ENCODE assay signal across 8 cellular contexts in the genomic region with DNA sequence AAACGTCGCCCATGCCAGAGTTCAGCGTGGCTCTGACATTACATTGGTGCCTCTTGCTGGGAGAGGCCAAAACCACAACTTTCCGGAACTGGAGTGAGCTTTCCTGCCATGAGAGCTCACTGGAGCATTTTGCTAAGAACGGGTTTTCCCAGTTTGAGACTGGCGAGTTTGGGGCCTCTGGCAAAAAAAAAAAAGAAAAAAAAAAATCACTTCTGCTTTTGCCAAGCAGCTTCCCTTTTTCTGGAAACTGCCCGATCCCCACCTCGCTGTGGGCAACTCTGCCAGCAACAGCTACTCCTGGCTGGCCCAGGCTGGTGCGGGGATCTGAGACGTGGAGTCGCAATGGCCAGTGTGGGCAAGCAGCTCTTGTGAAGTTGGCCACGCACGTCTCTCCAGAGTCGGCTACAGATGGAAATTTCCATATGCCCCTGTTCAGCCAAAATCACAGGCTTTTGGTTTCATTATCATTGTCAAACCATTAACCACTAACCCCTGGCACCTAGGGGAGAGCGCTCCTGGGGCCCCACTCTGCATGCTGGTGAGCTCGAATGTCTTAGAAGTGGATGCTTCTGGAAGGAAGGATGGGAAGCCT. TPM values are rescaled to one million over a fixed set of nuclear protein-coding genes. Genes with fewer than 3 reads are reported as not detected.
DNase-seq lines count a peak whose midpoint lies in the region; ATAC-seq and TF ChIP-seq lines count a peak whose summit lies in the region.

No MANE protein-coding gene starts in this region.

- H3K4me3 ChIP-seq in CD4-positive, alpha-beta memory T cell (ENCODE audit: low read length in 2 of 2), result peak overlapping the region in 1 of 2 donors; percentile 4
- H3K4me3 ChIP-seq in right atrium auricular region (peak overlapping the region in 1 of 2 donors; percentile 22), subcutaneous abdominal adipose tissue (ENCODE audit: low read depth in 1 of 5, low read length in 5 of 5) (peak overlapping the region; percentile 34 to 58 (median 44)), WERI-Rb-1 (ENCODE audit: low read depth, low read length) (no peak overlapping the region)

- intact Hi-C loops in CD4-positive, alpha-beta memory T cell (cut with micrococcal nuclease), result no loop called here
- intact Hi-C loops in activated CD8-positive, alpha-beta T cell treated with anti-CD3 and anti-CD28 coated beads for 36 hours (cut with micrococcal nuclease), result no loop called here

- peak overlapping the region; percentile 69 to 79 (median 76) for H3K4me3 Mint-ChIP-seq in CD4-positive, alpha-beta memory T cell
- peak overlapping the region; percentile 60 for H3K4me3 Mint-ChIP-seq in activated CD8-positive, alpha-beta T cell treated with anti-CD3 and anti-CD28 coated beads for 36 hours

- H3K36me3 ChIP-seq in CD4-positive, alpha-beta memory T cell (ENCODE audit: insufficient read depth, low read length), result no peaks in the 10 kb centered on the region
- H3K36me3 ChIP-seq in right atrium auricular region (no peaks in the 10 kb centered on the region), subcutaneous abdominal adipose tissue (ENCODE audit: control insufficient read depth in 5 of 5, insufficient read depth in 5 of 5, low read length in 5 of 5) (peaks cover 0 to 10% (median 2%) of the 10 kb centered on the region in 5 donors), WERI-Rb-1 (no peaks in the 10 kb centered on the region)

- CTCF ChIA-PET in CD4-positive, alpha-beta memory T cell (lab: Charles Lee; ENCODE audit: partially characterized antibody), result interaction anchor here (0.9 to 2.1 kb wide), 2 partner anchors 12 to 69 kb away, joined by 4 to 5 read pairs; no protein-coding TSS in a partner anchor
- CTCF ChIA-PET in activated CD8-positive, alpha-beta T cell treated with anti-CD3 and anti-CD28 coated beads for 36 hours (lab: Charles Lee), result interaction anchor here (1.0 to 4.3 kb wide), 6 partner anchors 8 to 94 kb away, joined by 3 to 20 read pairs (median 4); a partner anchor contains a TSS

- peaks cover 18 to 45% (median 27%) of the 10 kb centered on the region in 4 donors for H3K4me1 Mint-ChIP-seq in CD4-positive, alpha-beta memory T cell
- H3K4me1 Mint-ChIP-seq in activated CD8-positive, alpha-beta T cell treated with anti-CD3 and anti-CD28 coated beads for 36 hours (ENCODE audit: low read depth), result peaks cover 27% of the 10 kb centered on the region

- H3K27me3 Mint-ChIP-seq in CD4-positive, alpha-beta memory T cell, result no peaks in the 10 kb centered on the region
- H3K27me3 Mint-ChIP-seq in activated CD8-positive, alpha-beta T cell treated with anti-CD3 and anti-CD28 coated beads for 36 hours, result no peaks in the 10 kb centered on the region

- POLR2A ChIA-PET in CD4-positive, alpha-beta memory T cell (lab: Charles Lee; ENCODE audit: partially characterized antibody), result interaction anchor here (1.3 kb wide), 1 partner anchor 11 kb away, joined by 4 read pairs; no protein-coding TSS in a partner anchor
- POLR2A ChIA-PET in activated CD8-positive, alpha-beta T cell treated with anti-CD3 and anti-CD28 coated beads for 36 hours (lab: Charles Lee), result interaction anchor here (0.6 to 1.4 kb wide), 6 partner anchors 12 to 333 kb away, joined by 3 to 4 read pairs (median 4); a partner anchor contains a TSS

- H3K9me3 Mint-ChIP-seq in CD4-positive, alpha-beta memory T cell, result no peaks in the 10 kb centered on the region
- H3K9me3 Mint-ChIP-seq in activated CD8-positive, alpha-beta T cell treated with anti-CD3 and anti-CD28 coated beads for 36 hours, result no peaks in the 10 kb centered on the region

- DNase-seq in CD4-positive, alpha-beta memory T cell, result peak in 3 of 5 donors; percentile 12 to 49 (median 26)
- DNase-seq in activated CD8-positive, alpha-beta T cell treated with anti-CD3 and anti-CD28 coated beads for 36 hours, result peak; percentile 67
- DNase-seq in right atrium auricular region (ENCODE audit: low spot score) (peak; percentile 71), WERI-Rb-1 (no peak), NCI-H128 (lab: John Stamatoyannopoulos, UW; ENCODE audit: unreplicated experiment) (no peak)

- H3K9ac ChIP-seq in subcutaneous abdominal adipose tissue (ENCODE audit: low read length in 5 of 5), result peak overlapping the region in 3 of 5 donors; percentile 21 to 54 (median 40)

- no peaks in the 10 kb centered on the region for H3K9me3 ChIP-seq in CD4-positive, alpha-beta memory T cell (ENCODE audit: control insufficient read depth in 1 of 2, low read length in 2 of 2)
- H3K9me3 ChIP-seq in right atrium auricular region (no peaks in the 10 kb centered on the region), subcutaneous abdominal adipose tissue (ENCODE audit: control insufficient read depth in 5 of 5, low read length in 5 of 5) (no peaks in the 10 kb centered on the region), WERI-Rb-1 (ENCODE audit: severe bottlenecking) (no peaks in the 10 kb centered on the region)

- peaks cover 19% of the 10 kb centered on the region for H3K4me1 ChIP-seq in CD4-positive, alpha-beta memory T cell (ENCODE audit: insufficient read depth, low read length)
- peaks cover 0 to 20% of the 10 kb centered on the region in 2 donors for H3K4me1 ChIP-seq in right atrium auricular region
- peaks cover 2 to 36% (median 24%) of the 10 kb centered on the region in 5 donors for H3K4me1 ChIP-seq in subcutaneous abdominal adipose tissue (ENCODE audit: control insufficient read depth in 5 of 5, insufficient read depth in 5 of 5, low read length in 5 of 5)

- H3K36me3 Mint-ChIP-seq in CD4-positive, alpha-beta memory T cell, result peaks cover 0 to 3% of the 10 kb centered on the region in 2 donors
- H3K36me3 Mint-ChIP-seq in activated CD8-positive, alpha-beta T cell treated with anti-CD3 and anti-CD28 coated beads for 36 hours (ENCODE audit: low read depth), result no peaks in the 10 kb centered on the region

- peak overlapping the region; percentile 29 to 91 (median 65) for H3K27ac Mint-ChIP-seq in CD4-positive, alpha-beta memory T cell
- peak overlapping the region; percentile 56 for H3K27ac Mint-ChIP-seq in activated CD8-positive, alpha-beta T cell treated with anti-CD3 and anti-CD28 coated beads for 36 hours

- peak; percentile 46 for ATAC-seq in HG03045 (IDR thresholded peaks at IDR 0.05; ENCODE audit: unreplicated experiment)
- peak; percentile 85 for ATAC-seq in activated CD8-positive, alpha-beta T cell treated with anti-CD3 and anti-CD28 coated beads for 36 hours
- ATAC-seq in HG02884 (IDR thresholded peaks at IDR 0.05; ENCODE audit: unreplicated experiment), result no peak

- no peak overlapping the region for H3K27ac ChIP-seq in CD4-positive, alpha-beta memory T cell (ENCODE audit: low read depth, low read length)
- H3K27ac ChIP-seq in right atrium auricular region (peak overlapping the region; percentile 21 to 26), subcutaneous abdominal adipose tissue (ENCODE audit: low read depth, low read length) (peak overlapping the region; percentile 62), WERI-Rb-1 (no peak overlapping the region)

- no peaks in the 10 kb centered on the region for H3K27me3 ChIP-seq in CD4-positive, alpha-beta memory T cell (ENCODE audit: insufficient read depth, low read length)
- H3K27me3 ChIP-seq in right atrium auricular region, result no peaks in the 10 kb centered on the region
- H3K27me3 ChIP-seq in subcutaneous abdominal adipose tissue (ENCODE audit: control insufficient read depth in 5 of 5, insufficient read depth in 4 of 5, low read length in 5 of 5), result no peaks in the 10 kb centered on the region
- no peaks in the 10 kb centered on the region for H3K27me3 ChIP-seq in WERI-Rb-1 (ENCODE audit: insufficient read depth, low read depth, severe bottlenecking)

- TF ChIP-seq CTCF in activated CD8-positive, alpha-beta T cell treated with anti-CD3 and anti-CD28 coated beads for 36 hours (IDR thresholded peaks at IDR 0.05), result no peak
- TF ChIP-seq CTCF in right atrium auricular region (IDR thresholded peaks at IDR 0.05) (no peak), WERI-Rb-1 (IDR thresholded peaks at IDR 0.05; ENCODE audit: low read depth, low read length) (no peak)

RNA-seq across cellular contexts. Expression of a gene that starts 25.7 kb away (rescaled TPM):
- total RNA-seq in CD4-positive, alpha-beta memory T cell, result 10 to 100 TPM; 60.4 to 61.0 TPM
- 10 to 100 TPM; 27.4 to 34.4 TPM for polyA plus RNA-seq in CD4-positive, alpha-beta memory T cell
- total RNA-seq in activated CD8-positive, alpha-beta T cell treated with anti-CD3 and anti-CD28 coated beads for 36 hours, result 10 to 100 TPM; 17.0 to 19.2 TPM
- total RNA-seq in right atrium auricular region, result 100 to 1,000 TPM; 133 to 177 TPM

Comparison
In these comparisons a context has a peak if more than half of its experiments do, and no peak if none do; other contexts are left out.
1. DNase-seq: peak in CD4-positive, alpha-beta memory T cell (3 of 5), activated CD8-positive, alpha-beta T cell treated with anti-CD3 and anti-CD28 coated beads for 36 hours (single experiment) and right atrium auricular region (single experiment); none in WERI-Rb-1 (single experiment) and NCI-H128 (single experiment).
2. H3K27ac ChIP-seq: peak in right atrium auricular region (2 of 2) and subcutaneous abdominal adipose tissue (single experiment); none in CD4-positive, alpha-beta memory T cell (single experiment) and WERI-Rb-1 (single experiment).